10 cellular contexts compared by ENCODE assay signal in genomic region chr17:78706271-78706915, GRCh38.
DNase-seq lines count a peak whose midpoint lies in the region; ATAC-seq and TF ChIP-seq lines count a peak whose summit lies in the region.
"Had no signal": no experiment of that assay in that cellular context is flagged by ENCODE, and none has a peak within 500 bp of the region (broad histone marks: within the 10 kb centered on the region; RNA-seq: fewer than 3 reads in every experiment).

No MANE protein-coding gene starts in this region.

- H3K4me3 ChIP-seq in LNCaP clone FGC (ENCODE audit: low read depth, low read length), result no peak overlapping the region
- H3K4me3 ChIP-seq: lung had no signal

- ATAC-seq in GM18511 (IDR thresholded peaks at IDR 0.05; ENCODE audit: unreplicated experiment) (peak; percentile 71), GM21717 (IDR thresholded peaks at IDR 0.05; ENCODE audit: unreplicated experiment) (peak; percentile 45), HG02970 (IDR thresholded peaks at IDR 0.05; ENCODE audit: low FRiP score, unreplicated experiment) (no peak)

- no peak for TF ChIP-seq CTCF in LNCaP clone FGC (IDR thresholded peaks at IDR 0.05; ENCODE audit: control insufficient read depth, extremely low read depth, insufficient read depth)

- peak; percentile 15 for DNase-seq in LNCaP clone FGC (ENCODE audit: low read depth)
- DNase-seq in iris pigment epithelial cell (ENCODE audit: low read depth), result peak; percentile 71
- DNase-seq in midbrain (lab: John Stamatoyannopoulos, UW), result no peak
- no peak for DNase-seq in NCI-H748 (lab: John Stamatoyannopoulos, UW; ENCODE audit: unreplicated experiment)
- no peak for DNase-seq in amygdala (lab: John Stamatoyannopoulos, UW)
- DNase-seq: MM.1S had no signal

Comparison
In these comparisons a context has a peak if more than half of its experiments do, and no peak if none do; other contexts are left out.
1. DNase-seq: peak in LNCaP clone FGC (single experiment) and iris pigment epithelial cell (single experiment); none in midbrain (single experiment), NCI-H748 (single experiment) and amygdala (0 of 56).